ENCODE assay signal across 1 cellular context in the genomic region with DNA sequence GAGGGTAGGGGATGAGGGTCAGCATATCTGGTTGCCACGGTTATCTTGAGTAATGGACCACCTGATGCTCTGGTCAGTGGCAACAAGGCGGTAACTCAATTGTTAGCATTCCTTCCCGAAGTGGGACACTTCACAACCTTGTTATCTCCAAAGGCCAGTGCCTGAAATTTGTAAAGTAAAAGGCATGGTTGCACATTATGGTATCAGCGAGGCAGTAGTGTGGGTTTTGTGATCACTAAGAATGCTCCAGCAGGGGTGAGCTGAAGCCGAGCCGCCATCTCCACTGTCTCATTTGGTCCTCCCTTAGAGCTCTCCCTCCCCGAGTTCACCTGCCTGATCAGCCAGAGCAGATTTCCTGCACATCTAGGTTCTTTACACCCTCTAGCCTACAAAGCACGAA.
TF ChIP-seq lines count a peak whose summit lies in the region.

No MANE protein-coding gene starts in this region.

TF ChIP-seq in H1, 55 proteins besides CTCF, POLR2A, EP300 and RAD21 (continued from another document):
- TF ChIP-seq, protein P1, sequence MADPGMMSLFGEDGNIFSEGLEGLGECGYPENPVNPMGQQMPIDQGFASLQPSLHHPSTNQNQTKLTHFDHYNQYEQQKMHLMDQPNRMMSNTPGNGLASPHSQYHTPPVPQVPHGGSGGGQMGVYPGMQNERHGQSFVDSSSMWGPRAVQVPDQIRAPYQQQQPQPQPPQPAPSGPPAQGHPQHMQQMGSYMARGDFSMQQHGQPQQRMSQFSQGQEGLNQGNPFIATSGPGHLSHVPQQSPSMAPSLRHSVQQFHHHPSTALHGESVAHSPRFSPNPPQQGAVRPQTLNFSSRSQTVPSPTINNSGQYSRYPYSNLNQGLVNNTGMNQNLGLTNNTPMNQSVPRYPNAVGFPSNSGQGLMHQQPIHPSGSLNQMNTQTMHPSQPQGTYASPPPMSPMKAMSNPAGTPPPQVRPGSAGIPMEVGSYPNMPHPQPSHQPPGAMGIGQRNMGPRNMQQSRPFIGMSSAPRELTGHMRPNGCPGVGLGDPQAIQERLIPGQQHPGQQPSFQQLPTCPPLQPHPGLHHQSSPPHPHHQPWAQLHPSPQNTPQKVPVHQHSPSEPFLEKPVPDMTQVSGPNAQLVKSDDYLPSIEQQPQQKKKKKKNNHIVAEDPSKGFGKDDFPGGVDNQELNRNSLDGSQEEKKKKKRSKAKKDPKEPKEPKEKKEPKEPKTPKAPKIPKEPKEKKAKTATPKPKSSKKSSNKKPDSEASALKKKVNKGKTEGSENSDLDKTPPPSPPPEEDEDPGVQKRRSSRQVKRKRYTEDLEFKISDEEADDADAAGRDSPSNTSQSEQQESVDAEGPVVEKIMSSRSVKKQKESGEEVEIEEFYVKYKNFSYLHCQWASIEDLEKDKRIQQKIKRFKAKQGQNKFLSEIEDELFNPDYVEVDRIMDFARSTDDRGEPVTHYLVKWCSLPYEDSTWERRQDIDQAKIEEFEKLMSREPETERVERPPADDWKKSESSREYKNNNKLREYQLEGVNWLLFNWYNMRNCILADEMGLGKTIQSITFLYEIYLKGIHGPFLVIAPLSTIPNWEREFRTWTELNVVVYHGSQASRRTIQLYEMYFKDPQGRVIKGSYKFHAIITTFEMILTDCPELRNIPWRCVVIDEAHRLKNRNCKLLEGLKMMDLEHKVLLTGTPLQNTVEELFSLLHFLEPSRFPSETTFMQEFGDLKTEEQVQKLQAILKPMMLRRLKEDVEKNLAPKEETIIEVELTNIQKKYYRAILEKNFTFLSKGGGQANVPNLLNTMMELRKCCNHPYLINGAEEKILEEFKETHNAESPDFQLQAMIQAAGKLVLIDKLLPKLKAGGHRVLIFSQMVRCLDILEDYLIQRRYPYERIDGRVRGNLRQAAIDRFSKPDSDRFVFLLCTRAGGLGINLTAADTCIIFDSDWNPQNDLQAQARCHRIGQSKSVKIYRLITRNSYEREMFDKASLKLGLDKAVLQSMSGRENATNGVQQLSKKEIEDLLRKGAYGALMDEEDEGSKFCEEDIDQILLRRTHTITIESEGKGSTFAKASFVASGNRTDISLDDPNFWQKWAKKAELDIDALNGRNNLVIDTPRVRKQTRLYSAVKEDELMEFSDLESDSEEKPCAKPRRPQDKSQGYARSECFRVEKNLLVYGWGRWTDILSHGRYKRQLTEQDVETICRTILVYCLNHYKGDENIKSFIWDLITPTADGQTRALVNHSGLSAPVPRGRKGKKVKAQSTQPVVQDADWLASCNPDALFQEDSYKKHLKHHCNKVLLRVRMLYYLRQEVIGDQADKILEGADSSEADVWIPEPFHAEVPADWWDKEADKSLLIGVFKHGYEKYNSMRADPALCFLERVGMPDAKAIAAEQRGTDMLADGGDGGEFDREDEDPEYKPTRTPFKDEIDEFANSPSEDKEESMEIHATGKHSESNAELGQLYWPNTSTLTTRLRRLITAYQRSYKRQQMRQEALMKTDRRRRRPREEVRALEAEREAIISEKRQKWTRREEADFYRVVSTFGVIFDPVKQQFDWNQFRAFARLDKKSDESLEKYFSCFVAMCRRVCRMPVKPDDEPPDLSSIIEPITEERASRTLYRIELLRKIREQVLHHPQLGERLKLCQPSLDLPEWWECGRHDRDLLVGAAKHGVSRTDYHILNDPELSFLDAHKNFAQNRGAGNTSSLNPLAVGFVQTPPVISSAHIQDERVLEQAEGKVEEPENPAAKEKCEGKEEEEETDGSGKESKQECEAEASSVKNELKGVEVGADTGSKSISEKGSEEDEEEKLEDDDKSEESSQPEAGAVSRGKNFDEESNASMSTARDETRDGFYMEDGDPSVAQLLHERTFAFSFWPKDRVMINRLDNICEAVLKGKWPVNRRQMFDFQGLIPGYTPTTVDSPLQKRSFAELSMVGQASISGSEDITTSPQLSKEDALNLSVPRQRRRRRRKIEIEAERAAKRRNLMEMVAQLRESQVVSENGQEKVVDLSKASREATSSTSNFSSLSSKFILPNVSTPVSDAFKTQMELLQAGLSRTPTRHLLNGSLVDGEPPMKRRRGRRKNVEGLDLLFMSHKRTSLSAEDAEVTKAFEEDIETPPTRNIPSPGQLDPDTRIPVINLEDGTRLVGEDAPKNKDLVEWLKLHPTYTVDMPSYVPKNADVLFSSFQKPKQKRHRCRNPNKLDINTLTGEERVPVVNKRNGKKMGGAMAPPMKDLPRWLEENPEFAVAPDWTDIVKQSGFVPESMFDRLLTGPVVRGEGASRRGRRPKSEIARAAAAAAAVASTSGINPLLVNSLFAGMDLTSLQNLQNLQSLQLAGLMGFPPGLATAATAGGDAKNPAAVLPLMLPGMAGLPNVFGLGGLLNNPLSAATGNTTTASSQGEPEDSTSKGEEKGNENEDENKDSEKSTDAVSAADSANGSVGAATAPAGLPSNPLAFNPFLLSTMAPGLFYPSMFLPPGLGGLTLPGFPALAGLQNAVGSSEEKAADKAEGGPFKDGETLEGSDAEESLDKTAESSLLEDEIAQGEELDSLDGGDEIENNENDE (IDR thresholded peaks at IDR 0.05; ENCODE audit: insufficient replicate concordance, low read length) = no peak
- TF ChIP-seq TCF12 (IDR thresholded peaks at IDR 0.05; ENCODE audit: low read depth, low read length) (no peak), SAP30 (IDR thresholded peaks at IDR 0.05; ENCODE audit: insufficient read depth, insufficient replicate concordance, low read length) (no peak), SUZ12 (IDR thresholded peaks at IDR 0.05; ENCODE audit: low read length) (no peak), CHD1 (IDR thresholded peaks at IDR 0.05; ENCODE audit: low read depth, low read length) (no peak), MAFK (IDR thresholded peaks at IDR 0.05; ENCODE audit: low read depth, low read length) (no peak), CHD2 (IDR thresholded peaks at IDR 0.05; ENCODE audit: low read length) (no peak), FOSL1 (IDR thresholded peaks at IDR 0.05; ENCODE audit: insufficient read depth, low read depth, low read length) (no peak), BACH1 (IDR thresholded peaks at IDR 0.05; ENCODE audit: low read length) (no peak), TBP (IDR thresholded peaks at IDR 0.05; ENCODE audit: low read depth, low read length) (no peak), TAF7 (optimal IDR thresholded peaks at IDR 0.05; ENCODE audit: borderline replicate concordance, low read depth, low read length) (no peak), RXRA (IDR thresholded peaks at IDR 0.05; ENCODE audit: insufficient read depth, low read depth, low read length) (no peak), RBBP5 (IDR thresholded peaks at IDR 0.05; ENCODE audit: borderline replicate concordance, low read depth, low read length) (no peak), HDAC2 (IDR thresholded peaks at IDR 0.05; ENCODE audit: borderline replicate concordance in 1 of 2, low read depth in 2 of 2, low read length in 2 of 2) (no peak), SP2 (IDR thresholded peaks at IDR 0.05; ENCODE audit: low read length) (no peak)
- TF ChIP-seq, protein P2, sequence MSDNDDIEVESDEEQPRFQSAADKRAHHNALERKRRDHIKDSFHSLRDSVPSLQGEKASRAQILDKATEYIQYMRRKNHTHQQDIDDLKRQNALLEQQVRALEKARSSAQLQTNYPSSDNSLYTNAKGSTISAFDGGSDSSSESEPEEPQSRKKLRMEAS (IDR thresholded peaks at IDR 0.05) = no peak
